In genomic region chr1:112263464-112263863, GRCh38 we compare ENCODE assay signal across 16 cellular contexts.
DNase-seq lines count a peak whose midpoint lies in the region; ATAC-seq, FAIRE-seq and TF ChIP-seq lines count a peak whose summit lies in the region.
"Had no signal": no experiment of that assay in that cellular context is flagged by ENCODE, and none has a peak within 500 bp of the region (broad histone marks: within the 10 kb centered on the region; RNA-seq: fewer than 3 reads in every experiment).

No MANE protein-coding gene starts in this region.

- no peaks in the 10 kb centered on the region for H3K9me3 ChIP-seq in mammary epithelial cell (replicated peaks; ENCODE audit: insufficient read depth, low read length)
- no peaks in the 10 kb centered on the region for H3K9me3 ChIP-seq in keratinocyte (ENCODE audit: control insufficient read depth, low read depth, low read length)
- H3K9me3 ChIP-seq in T-helper 17 cell (ENCODE audit: control insufficient read depth, low read length, poor library complexity, severe bottlenecking), result no peaks in the 10 kb centered on the region
- H3K9me3 ChIP-seq: body of pancreas, vagina had no signal

- FAIRE-seq in keratinocyte (lab: Jason Lieb, UNC), result peak; percentile 66
- FAIRE-seq: endometrium had no signal

- peaks cover 65% of the 10 kb centered on the region for H3K27me3 Mint-ChIP-seq in T-helper 17 cell

- POLR2A ChIA-PET in AG04449 (lab: Yijun Ruan, JAX), result no interaction called here

- H3K9ac ChIP-seq in mammary epithelial cell (ENCODE audit: insufficient read depth, low read length) (no peak overlapping the region), keratinocyte (ENCODE audit: control insufficient read depth, extremely low read depth, insufficient read depth, low read length) (no peak overlapping the region)

- no peak overlapping the region for H3K27ac ChIP-seq in mammary epithelial cell (ENCODE audit: insufficient read depth, low read depth, low read length)
- no peak overlapping the region for H3K27ac ChIP-seq in keratinocyte (ENCODE audit: control insufficient read depth, insufficient read depth, low read length)
- H3K27ac ChIP-seq: body of pancreas had no signal

- CTCF ChIA-PET in AG04449 (lab: Yijun Ruan, JAX) (no interaction called here), mammary epithelial cell (lab: Charles Lee; ENCODE audit: low non-redundant PET) (no interaction called here)

- intact Hi-C loops in mammary epithelial cell (cut with micrococcal nuclease), result no loop called here

- H3K4me3 Mint-ChIP-seq in T-helper 17 cell, result no peak overlapping the region
- H3K4me3 Mint-ChIP-seq: activated CD4-positive, alpha-beta T cell treated with anti-CD3 and anti-CD28 coated beads for 36 hours; memory B cell; stimulated activated effector memory CD8-positive, alpha-beta T cell treated with anti-CD3 and anti-CD28 coated beads, Interleukin-12 subunit alpha, Interleukin-12 subunit beta, amount 100 ng/mL, for 72 hours had no signal

- WGBS in mammary epithelial cell (ENCODE audit: low coverage, missing lambda C conversion rate), result 78% methylated on average over 1 of the region's 1 CpG

- no peaks in the 10 kb centered on the region for H3K36me3 ChIP-seq in mammary epithelial cell (ENCODE audit: insufficient read depth, low read length)
- H3K36me3 ChIP-seq in keratinocyte (ENCODE audit: control insufficient read depth in 2 of 2, extremely low read depth in 1 of 2, insufficient read depth in 2 of 2, low read length in 2 of 2), result no peaks in the 10 kb centered on the region
- H3K36me3 ChIP-seq: vagina had no signal

- H3K27me3 ChIP-seq in mammary epithelial cell (ENCODE audit: insufficient read depth, low read length), result no peaks in the 10 kb centered on the region
- H3K27me3 ChIP-seq in keratinocyte (ENCODE audit: control insufficient read depth, extremely low read depth, insufficient read depth, low read length), result peaks cover 11% of the 10 kb centered on the region
- H3K27me3 ChIP-seq: body of pancreas, vagina had no signal

- H4K20me1 ChIP-seq in mammary epithelial cell (ENCODE audit: insufficient read depth, low read length) (no peaks in the 10 kb centered on the region), keratinocyte (ENCODE audit: control insufficient read depth, extremely low read depth, insufficient read depth, low read length) (no peaks in the 10 kb centered on the region)

- H3K79me2 ChIP-seq in mammary epithelial cell (ENCODE audit: insufficient read depth, low read length) (no peaks in the 10 kb centered on the region), keratinocyte (ENCODE audit: control insufficient read depth, insufficient read depth, low read length) (no peaks in the 10 kb centered on the region)

- TF ChIP-seq CTCF in AG04449 (IDR thresholded peaks at IDR 0.05; ENCODE audit: insufficient read depth, low read length, missing control alignments), result no peak
- no peak for TF ChIP-seq CTCF in mammary epithelial cell (conservative IDR thresholded peaks at IDR 0.05 in 1 of 2, IDR thresholded peaks at IDR 0.05 in 1 of 2; ENCODE audit: extremely low read depth in 1 of 2, insufficient read depth in 1 of 2, low read depth in 1 of 2, low read length in 2 of 2)
- no peak for TF ChIP-seq CTCF in keratinocyte (optimal IDR thresholded peaks at IDR 0.05 in 1 of 3, IDR thresholded peaks at IDR 0.05 in 1 of 3, conservative IDR thresholded peaks at IDR 0.05 in 1 of 3; ENCODE audit: extremely low read depth in 1 of 3, insufficient read depth in 2 of 3, low read length in 3 of 3)

- peaks cover 4% of the 10 kb centered on the region for H3K4me1 Mint-ChIP-seq in T-helper 17 cell
- H3K4me1 Mint-ChIP-seq: activated CD4-positive, alpha-beta T cell treated with anti-CD3 and anti-CD28 coated beads for 36 hours; stimulated activated effector memory CD8-positive, alpha-beta T cell treated with anti-CD3 and anti-CD28 coated beads, Interleukin-12 subunit alpha, Interleukin-12 subunit beta, amount 100 ng/mL, for 72 hours had no signal

- ATAC-seq in T-helper 17 cell, result no peak
- ATAC-seq: activated CD4-positive, alpha-beta T cell treated with anti-CD3 and anti-CD28 coated beads for 36 hours; body of pancreas; stimulated activated effector memory CD8-positive, alpha-beta T cell treated with anti-CD3 and anti-CD28 coated beads, Interleukin-12 subunit alpha, Interleukin-12 subunit beta, amount 100 ng/mL, for 72 hours had no signal

- no TSS peak for BruUV-seq in mammary epithelial cell (replicated peaks; lab: Mats Ljungman, UMichigan)

- no peaks in the 10 kb centered on the region for H3K4me1 ChIP-seq in mammary epithelial cell (ENCODE audit: insufficient read depth, low read length)
- no peaks in the 10 kb centered on the region for H3K4me1 ChIP-seq in keratinocyte (ENCODE audit: control insufficient read depth, extremely low read depth, insufficient read depth, low read length)

- H3K4me3 ChIP-seq in AG04449 (ENCODE audit: low read depth, low read length) (no peak overlapping the region), mammary epithelial cell (replicated peaks in 1 of 3; ENCODE audit: insufficient read depth in 1 of 3, low read depth in 2 of 3, low read length in 3 of 3) (no peak overlapping the region), keratinocyte (ENCODE audit: control insufficient read depth in 2 of 3, extremely low read depth in 1 of 3, insufficient read depth in 2 of 3, low read depth in 1 of 3, low read length in 3 of 3) (no peak overlapping the region)
- H3K4me3 ChIP-seq: body of pancreas, vagina had no signal

- H3K9me1 ChIP-seq in keratinocyte (ENCODE audit: control insufficient read depth, extremely low read depth, insufficient read depth, low read length), result no peaks in the 10 kb centered on the region

- H3K4me2 ChIP-seq in mammary epithelial cell (ENCODE audit: insufficient read depth, low read depth, low read length), result no peak overlapping the region
- H3K4me2 ChIP-seq in keratinocyte (ENCODE audit: control insufficient read depth, extremely low read depth, insufficient read depth, low read depth, low read length), result no peak overlapping the region

- DNase-seq in AG04449 (ENCODE audit: low read depth, low spot score), result peak; percentile 5
- DNase-seq in HT1080 (ENCODE audit: low read depth), result peak; percentile 73
- DNase-seq in mammary epithelial cell, result peak; percentile 48
- no peak for DNase-seq in keratinocyte (ENCODE audit: low read depth, low spot score)
- no peak for DNase-seq in T-helper 17 cell
- DNase-seq in DMS79 treated with DMSO at 0.1 percent for 48 hours (lab: John Stamatoyannopoulos, UW), result no peak
- DNase-seq in stimulated activated naive CD4-positive, alpha-beta T cell (lab: John Stamatoyannopoulos, UW), result no peak
- no peak for DNase-seq in NCI-H345 treated with DMSO at 0.1 percent for 48 hours (lab: John Stamatoyannopoulos, UW; ENCODE audit: unreplicated experiment)
- DNase-seq: activated CD4-positive, alpha-beta T cell treated with anti-CD3 and anti-CD28 coated beads for 36 hours; body of pancreas; DND-41; stimulated activated CD4-positive, alpha-beta T cell treated with anti-CD3 and anti-CD28 coated beads, Interleukin-2, amount 100 ng/mL, for 48 hours had no signal

- in situ Hi-C loops in mammary epithelial cell (cut with MboI; ENCODE audit: low sequenced_read_pairs in 2 of 2), result loop anchor here in 1 of 2 donors (25.0 kb wide), 1 partner anchor 99 kb away; no protein-coding TSS in a partner anchor

- H2AFZ ChIP-seq in mammary epithelial cell (ENCODE audit: low read depth, low read length) (no peak overlapping the region), keratinocyte (ENCODE audit: control insufficient read depth, low read length) (no peak overlapping the region)

- H3K36me3 Mint-ChIP-seq in T-helper 17 cell (ENCODE audit: low read depth), result peaks cover 2% of the 10 kb centered on the region
- H3K36me3 Mint-ChIP-seq: memory B cell; stimulated activated effector memory CD8-positive, alpha-beta T cell treated with anti-CD3 and anti-CD28 coated beads, Interleukin-12 subunit alpha, Interleukin-12 subunit beta, amount 100 ng/mL, for 72 hours had no signal

- H3K27ac Mint-ChIP-seq in T-helper 17 cell, result no peak overlapping the region
- H3K27ac Mint-ChIP-seq: activated CD4-positive, alpha-beta T cell treated with anti-CD3 and anti-CD28 coated beads for 36 hours; stimulated activated effector memory CD8-positive, alpha-beta T cell treated with anti-CD3 and anti-CD28 coated beads, Interleukin-12 subunit alpha, Interleukin-12 subunit beta, amount 100 ng/mL, for 72 hours had no signal

- dilution Hi-C loops in mammary epithelial cell (cut with HindIII; ENCODE audit: low sequenced_read_pairs) (no loop called here), keratinocyte (cut with MboI; ENCODE audit: extremely low pct_ligation_motif_present, low sequenced_read_pairs) (no loop called here)

Comparison
In these comparisons a context has a peak if more than half of its experiments do, and no peak if none do; other contexts are left out.
1. DNase-seq: peak in AG04449 (single experiment), HT1080 (single experiment) and mammary epithelial cell (single experiment); none in keratinocyte (single experiment), T-helper 17 cell (0 of 3), DMS79 treated with DMSO at 0.1 percent for 48 hours (single experiment), stimulated activated naive CD4-positive, alpha-beta T cell (0 of 6) and NCI-H345 treated with DMSO at 0.1 percent for 48 hours (single experiment).